17 cellular contexts compared by ENCODE assay signal in the genomic region with DNA sequence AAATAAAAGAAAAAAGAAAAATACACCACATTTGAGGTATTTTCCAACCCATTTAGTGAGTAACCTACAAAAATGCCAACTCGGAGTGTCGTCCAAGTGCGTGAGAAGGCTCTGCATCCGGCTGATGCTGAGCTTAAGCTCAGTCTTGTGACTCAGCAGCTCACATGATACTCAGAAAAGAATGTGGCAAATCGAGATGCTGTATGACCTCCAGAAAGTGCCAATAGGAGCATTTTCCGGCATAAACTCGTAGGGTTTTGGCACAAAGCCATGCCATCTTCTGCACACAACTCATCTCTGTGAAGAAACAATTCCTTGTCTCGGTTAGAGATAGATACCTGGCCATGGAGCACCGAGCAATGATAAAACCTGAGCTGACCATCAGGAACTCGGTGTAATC. TPM values are rescaled to one million over a fixed set of nuclear protein-coding genes. Genes with fewer than 3 reads are reported as not detected.
A peak's percentile ranks its signal among the peaks of the same experiment; 100 is the strongest.
DNase-seq lines count a peak whose midpoint lies in the region; ATAC-seq, FAIRE-seq and TF ChIP-seq lines count a peak whose summit lies in the region.
"Had no signal": no experiment of that assay in that cellular context is flagged by ENCODE, and none has a peak within 500 bp of the region (broad histone marks: within the 10 kb centered on the region; RNA-seq: fewer than 3 reads in every experiment).

No MANE protein-coding gene starts in this region.

- H3K36me3 ChIP-seq in PC-3 (ENCODE audit: low read depth, low read length) (no peaks in the 10 kb centered on the region), bronchial epithelial cell (ENCODE audit: control insufficient read depth, insufficient read depth, low read length) (peaks cover 8% of the 10 kb centered on the region)
- H3K36me3 ChIP-seq: ovary had no signal

- no peak overlapping the region for H3K4me3 Mint-ChIP-seq in glutamatergic neuron (ENCODE audit: unreplicated experiment)
- H3K4me3 Mint-ChIP-seq: HFFc6 had no signal

- TSS peak; percentile 31 for BruUV-seq in PC-3 (replicated peaks; lab: Mats Ljungman, UMichigan)

- H3K27me3 Mint-ChIP-seq in glutamatergic neuron (ENCODE audit: unreplicated experiment), result peaks cover 2% of the 10 kb centered on the region

- CTCF ChIA-PET in PC-3 (lab: Charles Lee), result no interaction called here

- POLR2A ChIA-PET in PC-3 (lab: Charles Lee; ENCODE audit: unreplicated experiment), result no interaction called here

- H3K27ac ChIP-seq in PC-3 (ENCODE audit: low read length), result peak overlapping the region; percentile 27; the same call in 1 of the 2 replicates
- H3K27ac ChIP-seq: gastroesophageal sphincter, HL-60, ovary had no signal

- no peaks in the 10 kb centered on the region for H3K9me3 ChIP-seq in PC-3 (ENCODE audit: low read length)
- H3K9me3 ChIP-seq: gastroesophageal sphincter, ovary had no signal

- FAIRE-seq in bronchial epithelial cell (lab: Jason Lieb, UNC), result no peak
- FAIRE-seq: kidney had no signal

- no peak overlapping the region for H2AFZ ChIP-seq in PC-3 (ENCODE audit: low read length)

- H3K27me3 ChIP-seq in PC-3 (ENCODE audit: low read length) (no peaks in the 10 kb centered on the region), bronchial epithelial cell (ENCODE audit: control insufficient read depth, insufficient read depth, low read length) (no peaks in the 10 kb centered on the region)
- H3K27me3 ChIP-seq: gastroesophageal sphincter, ovary had no signal

- H3K9me2 ChIP-seq in PC-3 (replicated peaks; ENCODE audit: low read length), result no peaks in the 10 kb centered on the region

- H3K9me3 Mint-ChIP-seq in glutamatergic neuron (ENCODE audit: unreplicated experiment), result peaks cover 3% of the 10 kb centered on the region
- H3K9me3 Mint-ChIP-seq: HFFc6 had no signal

- no peak overlapping the region for H3K9ac ChIP-seq in PC-3 (ENCODE audit: low read length)

- H3K4me3 ChIP-seq in PC-3 (ENCODE audit: low read length), result no peak overlapping the region
- H3K4me3 ChIP-seq in bronchial epithelial cell (ENCODE audit: low read depth, low read length), result no peak overlapping the region
- H3K4me3 ChIP-seq: gastroesophageal sphincter, ovary had no signal

- ATAC-seq in PC-3 (peak; percentile 68), GM18909 (IDR thresholded peaks at IDR 0.05; ENCODE audit: poor library complexity, unreplicated experiment) (no peak)
- ATAC-seq: gastroesophageal sphincter had no signal

- H3K4me2 ChIP-seq in PC-3 (ENCODE audit: low read length), result no peak overlapping the region

- H3K36me3 Mint-ChIP-seq in glutamatergic neuron (ENCODE audit: unreplicated experiment), result no peaks in the 10 kb centered on the region

- no peaks in the 10 kb centered on the region for H4K20me1 ChIP-seq in PC-3 (ENCODE audit: low read length)

- H3K4me1 Mint-ChIP-seq in glutamatergic neuron (ENCODE audit: low read depth, unreplicated experiment), result peaks cover 6% of the 10 kb centered on the region

- H3K27ac Mint-ChIP-seq in glutamatergic neuron (ENCODE audit: unreplicated experiment), result no peak overlapping the region
- H3K27ac Mint-ChIP-seq: HFFc6 had no signal

- TF ChIP-seq CTCF in PC-3 (conservative IDR thresholded peaks at IDR 0.05; ENCODE audit: low read depth, low read length) (no peak), bronchial epithelial cell (IDR thresholded peaks at IDR 0.05; ENCODE audit: insufficient read depth, low read length, severe bottlenecking) (no peak), glutamatergic neuron (IDR thresholded peaks at IDR 0.05; ENCODE audit: partially characterized antibody, unreplicated experiment) (no peak)

- no peaks in the 10 kb centered on the region for H3K79me2 ChIP-seq in PC-3 (ENCODE audit: low read length)

- intact Hi-C loops in PC-3 (cut with micrococcal nuclease), result no loop called here

- DNase-seq in EL (peak; percentile 83), PC-3 (peak; percentile 86), bronchial epithelial cell (ENCODE audit: low read depth) (peak; percentile 27), myocyte (ENCODE audit: low read depth) (peak; percentile 56), NCI-H146 treated with DMSO at 0.1 percent for 48 hours (lab: John Stamatoyannopoulos, UW; ENCODE audit: unreplicated experiment) (no peak), NCI-H146 (lab: John Stamatoyannopoulos, UW) (no peak), glutamatergic neuron (no peak)
- DNase-seq: HFFc6, kidney, MM.1S, NCI-H2081 treated with DMSO at 0.1 percent for 48 hours, NCI-H82, ovary, Right ventricle myocardium superior had no signal

- H3F3A ChIP-seq in PC-3 (ENCODE audit: low read length, unreplicated experiment), result no peaks in the 10 kb centered on the region

- H3K4me1 ChIP-seq in PC-3 (ENCODE audit: insufficient read depth, low read length), result 0 out of 2 replicates have a peak, but pooled peaks cover 10% of the 10 kb centered on the region
- H3K4me1 ChIP-seq: gastroesophageal sphincter had no signal

RNA-seq across cellular contexts. Expression of gene TRPM4, which starts 58.5 kb away (rescaled TPM):
- total RNA-seq in PC-3 (2014; rRNA removed) (30.0 and 40.4 TPM in 2 replicates), bronchial epithelial cell (11.1 and 18.6 TPM in 2 replicates), myocyte (14.3 and 18.6 TPM in 2 replicates), glutamatergic neuron (ENCODE audit: unreplicated experiment) (54.1 TPM)
- polyA plus RNA-seq in myocyte (2012), result 26.5 TPM

Comparison
In these comparisons a context has a peak if more than half of its experiments do, and no peak if none do; other contexts are left out.
1. DNase-seq: peak in EL (single experiment), PC-3 (single experiment), bronchial epithelial cell (single experiment) and myocyte (single experiment); none in NCI-H146 treated with DMSO at 0.1 percent for 48 hours (single experiment), NCI-H146 (single experiment) and glutamatergic neuron (single experiment).